ENCODE assay signal across 2 cellular contexts in the genomic region with DNA sequence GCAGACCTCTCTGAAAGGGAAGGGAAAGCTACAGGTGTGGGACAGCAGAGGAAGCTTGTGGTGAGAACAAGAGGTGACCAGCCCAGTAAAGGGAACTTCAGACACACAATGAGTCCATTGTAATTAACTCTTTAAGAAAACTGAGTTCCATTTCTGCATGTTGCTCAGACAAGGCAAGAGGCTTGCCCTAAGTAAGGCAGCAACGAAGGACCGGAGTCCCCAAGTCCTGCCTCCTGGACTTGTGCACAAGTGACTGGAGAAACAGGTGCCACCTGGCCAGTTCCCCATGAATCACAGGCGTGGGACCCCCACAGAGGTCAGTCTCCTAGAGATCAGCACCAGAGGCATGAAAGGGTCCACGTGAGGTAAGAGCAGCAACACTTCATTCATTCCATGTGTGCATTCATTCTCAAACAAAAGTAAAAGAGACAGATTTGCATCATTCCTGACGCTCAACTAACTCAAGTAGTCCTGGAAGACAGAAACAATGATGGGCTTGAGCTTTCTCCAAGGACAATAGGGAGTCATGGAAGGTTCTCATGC.
TF ChIP-seq lines count a peak whose summit lies in the region.

No MANE protein-coding gene starts in this region.

TF ChIP-seq in GM12891, 5 proteins besides CTCF, POLR2A, EP300 and RAD21:
- TF ChIP-seq SPI1 (IDR thresholded peaks at IDR 0.05; ENCODE audit: low read depth, low read length) (peak; percentile 25; the same call in 1 of the 2 replicates), TAF1 (IDR thresholded peaks at IDR 0.05; ENCODE audit: low read depth, low read length) (no peak)
TF ChIP-seq in GM12891: peak in this region for 1.

TF ChIP-seq in endothelial cell of umbilical vein, 7 proteins besides CTCF, POLR2A, EP300 and RAD21:
- TF ChIP-seq FOS (IDR thresholded peaks at IDR 0.05; ENCODE audit: borderline replicate concordance, insufficient read depth, low read length) (no peak), POLR2AphosphoS5 (IDR thresholded peaks at IDR 0.05; ENCODE audit: insufficient read depth, low read depth, low read length) (no peak), GATA2 (IDR thresholded peaks at IDR 0.05; ENCODE audit: insufficient read depth, insufficient read length, low read depth, low read length) (no peak), MAX (IDR thresholded peaks at IDR 0.05; ENCODE audit: insufficient read depth, insufficient read length) (no peak), EZH2 (IDR thresholded peaks at IDR 0.05; ENCODE audit: borderline replicate concordance, low read depth, low read length, severe bottlenecking) (no peak), MYC (IDR thresholded peaks at IDR 0.05; ENCODE audit: low read depth, low read length) (no peak), JUN (IDR thresholded peaks at IDR 0.05; ENCODE audit: borderline replicate concordance, insufficient read depth, insufficient read length, low read depth) (no peak)
TF ChIP-seq in endothelial cell of umbilical vein: peak in this region for 0.
